1 cellular context compared by ENCODE assay signal in the genomic region with DNA sequence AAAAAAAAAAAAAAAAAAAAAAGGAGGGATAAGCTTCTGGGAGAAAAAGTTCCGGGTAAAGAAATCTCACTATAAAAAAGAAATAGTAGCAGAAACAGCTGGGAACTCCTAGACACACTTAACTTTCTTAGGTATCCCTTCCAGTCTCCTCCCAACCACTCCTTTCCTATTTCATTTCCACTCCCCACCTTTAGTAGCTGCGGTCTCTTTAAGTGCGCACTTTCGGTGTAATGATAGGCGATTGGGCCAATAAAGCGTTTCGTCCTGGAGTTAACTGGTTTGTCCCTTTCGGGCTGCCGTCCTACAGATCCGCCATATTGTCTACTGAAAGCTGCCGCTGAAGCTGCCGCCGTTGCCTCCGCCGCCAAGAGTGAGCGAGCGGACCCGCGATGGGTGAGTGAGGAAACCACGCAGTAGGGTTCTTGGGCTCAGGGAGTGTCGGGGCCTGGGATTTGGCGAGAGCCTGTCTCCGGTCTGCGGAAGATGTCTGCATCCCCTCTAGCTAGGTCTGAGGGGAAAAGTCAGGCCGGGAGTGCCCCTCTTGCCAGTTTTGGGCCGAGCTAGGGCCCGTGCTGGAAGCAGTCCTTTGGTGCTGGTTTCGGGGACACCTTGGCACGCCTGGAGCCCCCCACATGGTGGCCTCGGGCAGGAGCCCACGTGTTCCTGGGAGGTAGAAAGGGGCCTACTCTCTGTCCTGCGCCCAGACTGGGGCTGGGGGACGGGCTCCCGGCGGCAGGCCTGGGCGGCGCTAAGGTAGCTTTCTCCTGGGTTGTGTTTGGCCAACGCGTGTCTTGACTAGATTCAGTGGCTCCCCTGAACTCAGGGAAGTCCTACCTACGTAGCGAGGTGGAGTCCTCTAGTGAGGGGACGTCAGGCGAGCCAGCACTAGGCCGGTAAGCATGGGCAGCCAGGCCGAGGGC.
TF ChIP-seq lines count a peak whose summit lies in the region.

A gene (plus strand): TSS at position 315 of the 920 bp plus-strand sequence. CDS start 75 bp downstream, at position 390.

TF ChIP-seq in K562, 482 proteins besides CTCF, POLR2A, EP300 and RAD21 (continued from another document and continues in another):
- TF ChIP-seq, protein P1, sequence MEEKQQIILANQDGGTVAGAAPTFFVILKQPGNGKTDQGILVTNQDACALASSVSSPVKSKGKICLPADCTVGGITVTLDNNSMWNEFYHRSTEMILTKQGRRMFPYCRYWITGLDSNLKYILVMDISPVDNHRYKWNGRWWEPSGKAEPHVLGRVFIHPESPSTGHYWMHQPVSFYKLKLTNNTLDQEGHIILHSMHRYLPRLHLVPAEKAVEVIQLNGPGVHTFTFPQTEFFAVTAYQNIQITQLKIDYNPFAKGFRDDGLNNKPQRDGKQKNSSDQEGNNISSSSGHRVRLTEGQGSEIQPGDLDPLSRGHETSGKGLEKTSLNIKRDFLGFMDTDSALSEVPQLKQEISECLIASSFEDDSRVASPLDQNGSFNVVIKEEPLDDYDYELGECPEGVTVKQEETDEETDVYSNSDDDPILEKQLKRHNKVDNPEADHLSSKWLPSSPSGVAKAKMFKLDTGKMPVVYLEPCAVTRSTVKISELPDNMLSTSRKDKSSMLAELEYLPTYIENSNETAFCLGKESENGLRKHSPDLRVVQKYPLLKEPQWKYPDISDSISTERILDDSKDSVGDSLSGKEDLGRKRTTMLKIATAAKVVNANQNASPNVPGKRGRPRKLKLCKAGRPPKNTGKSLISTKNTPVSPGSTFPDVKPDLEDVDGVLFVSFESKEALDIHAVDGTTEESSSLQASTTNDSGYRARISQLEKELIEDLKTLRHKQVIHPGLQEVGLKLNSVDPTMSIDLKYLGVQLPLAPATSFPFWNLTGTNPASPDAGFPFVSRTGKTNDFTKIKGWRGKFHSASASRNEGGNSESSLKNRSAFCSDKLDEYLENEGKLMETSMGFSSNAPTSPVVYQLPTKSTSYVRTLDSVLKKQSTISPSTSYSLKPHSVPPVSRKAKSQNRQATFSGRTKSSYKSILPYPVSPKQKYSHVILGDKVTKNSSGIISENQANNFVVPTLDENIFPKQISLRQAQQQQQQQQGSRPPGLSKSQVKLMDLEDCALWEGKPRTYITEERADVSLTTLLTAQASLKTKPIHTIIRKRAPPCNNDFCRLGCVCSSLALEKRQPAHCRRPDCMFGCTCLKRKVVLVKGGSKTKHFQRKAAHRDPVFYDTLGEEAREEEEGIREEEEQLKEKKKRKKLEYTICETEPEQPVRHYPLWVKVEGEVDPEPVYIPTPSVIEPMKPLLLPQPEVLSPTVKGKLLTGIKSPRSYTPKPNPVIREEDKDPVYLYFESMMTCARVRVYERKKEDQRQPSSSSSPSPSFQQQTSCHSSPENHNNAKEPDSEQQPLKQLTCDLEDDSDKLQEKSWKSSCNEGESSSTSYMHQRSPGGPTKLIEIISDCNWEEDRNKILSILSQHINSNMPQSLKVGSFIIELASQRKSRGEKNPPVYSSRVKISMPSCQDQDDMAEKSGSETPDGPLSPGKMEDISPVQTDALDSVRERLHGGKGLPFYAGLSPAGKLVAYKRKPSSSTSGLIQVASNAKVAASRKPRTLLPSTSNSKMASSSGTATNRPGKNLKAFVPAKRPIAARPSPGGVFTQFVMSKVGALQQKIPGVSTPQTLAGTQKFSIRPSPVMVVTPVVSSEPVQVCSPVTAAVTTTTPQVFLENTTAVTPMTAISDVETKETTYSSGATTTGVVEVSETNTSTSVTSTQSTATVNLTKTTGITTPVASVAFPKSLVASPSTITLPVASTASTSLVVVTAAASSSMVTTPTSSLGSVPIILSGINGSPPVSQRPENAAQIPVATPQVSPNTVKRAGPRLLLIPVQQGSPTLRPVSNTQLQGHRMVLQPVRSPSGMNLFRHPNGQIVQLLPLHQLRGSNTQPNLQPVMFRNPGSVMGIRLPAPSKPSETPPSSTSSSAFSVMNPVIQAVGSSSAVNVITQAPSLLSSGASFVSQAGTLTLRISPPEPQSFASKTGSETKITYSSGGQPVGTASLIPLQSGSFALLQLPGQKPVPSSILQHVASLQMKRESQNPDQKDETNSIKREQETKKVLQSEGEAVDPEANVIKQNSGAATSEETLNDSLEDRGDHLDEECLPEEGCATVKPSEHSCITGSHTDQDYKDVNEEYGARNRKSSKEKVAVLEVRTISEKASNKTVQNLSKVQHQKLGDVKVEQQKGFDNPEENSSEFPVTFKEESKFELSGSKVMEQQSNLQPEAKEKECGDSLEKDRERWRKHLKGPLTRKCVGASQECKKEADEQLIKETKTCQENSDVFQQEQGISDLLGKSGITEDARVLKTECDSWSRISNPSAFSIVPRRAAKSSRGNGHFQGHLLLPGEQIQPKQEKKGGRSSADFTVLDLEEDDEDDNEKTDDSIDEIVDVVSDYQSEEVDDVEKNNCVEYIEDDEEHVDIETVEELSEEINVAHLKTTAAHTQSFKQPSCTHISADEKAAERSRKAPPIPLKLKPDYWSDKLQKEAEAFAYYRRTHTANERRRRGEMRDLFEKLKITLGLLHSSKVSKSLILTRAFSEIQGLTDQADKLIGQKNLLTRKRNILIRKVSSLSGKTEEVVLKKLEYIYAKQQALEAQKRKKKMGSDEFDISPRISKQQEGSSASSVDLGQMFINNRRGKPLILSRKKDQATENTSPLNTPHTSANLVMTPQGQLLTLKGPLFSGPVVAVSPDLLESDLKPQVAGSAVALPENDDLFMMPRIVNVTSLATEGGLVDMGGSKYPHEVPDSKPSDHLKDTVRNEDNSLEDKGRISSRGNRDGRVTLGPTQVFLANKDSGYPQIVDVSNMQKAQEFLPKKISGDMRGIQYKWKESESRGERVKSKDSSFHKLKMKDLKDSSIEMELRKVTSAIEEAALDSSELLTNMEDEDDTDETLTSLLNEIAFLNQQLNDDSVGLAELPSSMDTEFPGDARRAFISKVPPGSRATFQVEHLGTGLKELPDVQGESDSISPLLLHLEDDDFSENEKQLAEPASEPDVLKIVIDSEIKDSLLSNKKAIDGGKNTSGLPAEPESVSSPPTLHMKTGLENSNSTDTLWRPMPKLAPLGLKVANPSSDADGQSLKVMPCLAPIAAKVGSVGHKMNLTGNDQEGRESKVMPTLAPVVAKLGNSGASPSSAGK (IDR thresholded peaks at IDR 0.05): peak; percentile 56; the same call in 1 of the 2 replicates
- TF ChIP-seq SIRT6 (IDR thresholded peaks at IDR 0.05; ENCODE audit: low read depth, low read length) (no peak), RHOXF2B (CRISPR knock-in tag; conservative IDR thresholded peaks at IDR 0.05) (no peak), DPF2 (IDR thresholded peaks at IDR 0.05) (0 out of 2 replicates have a peak, but pooled peaks have one; percentile 11), NR1H2 (CRISPR knock-in tag; IDR thresholded peaks at IDR 0.05) (peak; percentile 47; the same call in 1 of the 2 replicates), ZC3H8 (IDR thresholded peaks at IDR 0.05) (no peak), CXXC5 (CRISPR knock-in tag; IDR thresholded peaks at IDR 0.05) (peak; percentile 87), MYC (IDR thresholded peaks at IDR 0.05; ENCODE audit: low read depth, low read length) (peak; percentile 8; the same call in 1 of the 2 replicates), MYC (CRISPR knock-in tag; IDR thresholded peaks at IDR 0.05; ENCODE audit: borderline replicate concordance, low read depth) (peak; percentile 73; the same call in 1 of the 2 replicates), ZNF77 (CRISPR knock-in tag; IDR thresholded peaks at IDR 0.05) (no peak), PHB (CRISPR knock-in tag; IDR thresholded peaks at IDR 0.05) (no peak), ZSCAN29 (IDR thresholded peaks at IDR 0.05) (no peak), NR3C1 (CRISPR knock-in tag; IDR thresholded peaks at IDR 0.05) (no peak), SMARCA4 (IDR thresholded peaks at IDR 0.05) (no peak; the same call in 1 of the 2 replicates), ZNF316 (IDR thresholded peaks at IDR 0.05) (no peak), CBX3 (IDR thresholded peaks at IDR 0.05; ENCODE audit: borderline replicate concordance in 1 of 2, low read length in 2 of 2) (peak in 1 of 2 experiments; percentile 79; a peak in 2 of 3 replicates), RBM22 (IDR thresholded peaks at IDR 0.05; ENCODE audit: low read depth, low read length, poor library complexity, severe bottlenecking) (peak; percentile 25), TCF7L2 (IDR thresholded peaks at IDR 0.05; ENCODE audit: low read depth, low read length) (0 out of 2 replicates have a peak, but pooled peaks have one; percentile 26), ETV5 (CRISPR knock-in tag; IDR thresholded peaks at IDR 0.05; ENCODE audit: low read depth) (peak; percentile 73), ZNF23 (CRISPR knock-in tag; IDR thresholded peaks at IDR 0.05) (no peak), ZNF830 (CRISPR knock-in tag; IDR thresholded peaks at IDR 0.05) (0 out of 2 replicates have a peak, but pooled peaks have one; percentile 23), DMBX1 (CRISPR knock-in tag; IDR thresholded peaks at IDR 0.05; ENCODE audit: borderline replicate concordance) (peak; percentile 61; the same call in 1 of the 2 replicates), FOXA3 (CRISPR knock-in tag; conservative IDR thresholded peaks at IDR 0.05 in 1 of 2, IDR thresholded peaks at IDR 0.05 in 1 of 2) (peak in 1 of 2 experiments; percentile 6; a peak in 1 of 4 replicates), KLF16 (IDR thresholded peaks at IDR 0.05) (peak; percentile 80), EGR1 (conservative IDR thresholded peaks at IDR 0.05) (no peak), SMAD3 (CRISPR knock-in tag; conservative IDR thresholded peaks at IDR 0.05) (no peak)
- TF ChIP-seq, protein P2, sequence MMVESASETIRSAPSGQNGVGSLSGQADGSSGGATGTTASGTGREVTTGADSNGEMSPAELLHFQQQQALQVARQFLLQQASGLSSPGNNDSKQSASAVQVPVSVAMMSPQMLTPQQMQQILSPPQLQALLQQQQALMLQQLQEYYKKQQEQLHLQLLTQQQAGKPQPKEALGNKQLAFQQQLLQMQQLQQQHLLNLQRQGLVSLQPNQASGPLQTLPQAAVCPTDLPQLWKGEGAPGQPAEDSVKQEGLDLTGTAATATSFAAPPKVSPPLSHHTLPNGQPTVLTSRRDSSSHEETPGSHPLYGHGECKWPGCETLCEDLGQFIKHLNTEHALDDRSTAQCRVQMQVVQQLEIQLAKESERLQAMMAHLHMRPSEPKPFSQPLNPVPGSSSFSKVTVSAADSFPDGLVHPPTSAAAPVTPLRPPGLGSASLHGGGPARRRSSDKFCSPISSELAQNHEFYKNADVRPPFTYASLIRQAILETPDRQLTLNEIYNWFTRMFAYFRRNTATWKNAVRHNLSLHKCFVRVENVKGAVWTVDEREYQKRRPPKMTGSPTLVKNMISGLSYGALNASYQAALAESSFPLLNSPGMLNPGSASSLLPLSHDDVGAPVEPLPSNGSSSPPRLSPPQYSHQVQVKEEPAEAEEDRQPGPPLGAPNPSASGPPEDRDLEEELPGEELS (CRISPR knock-in tag; IDR thresholded peaks at IDR 0.05; ENCODE audit: borderline replicate concordance): peak; percentile 91
- TF ChIP-seq, protein P3, sequence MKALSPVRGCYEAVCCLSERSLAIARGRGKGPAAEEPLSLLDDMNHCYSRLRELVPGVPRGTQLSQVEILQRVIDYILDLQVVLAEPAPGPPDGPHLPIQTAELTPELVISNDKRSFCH (CRISPR knock-in tag; IDR thresholded peaks at IDR 0.05): no peak
- TF ChIP-seq, protein P3 (tag; IDR thresholded peaks at IDR 0.05): peak; percentile 61; the same call in 1 of the 2 replicates
- TF ChIP-seq, protein P4, sequence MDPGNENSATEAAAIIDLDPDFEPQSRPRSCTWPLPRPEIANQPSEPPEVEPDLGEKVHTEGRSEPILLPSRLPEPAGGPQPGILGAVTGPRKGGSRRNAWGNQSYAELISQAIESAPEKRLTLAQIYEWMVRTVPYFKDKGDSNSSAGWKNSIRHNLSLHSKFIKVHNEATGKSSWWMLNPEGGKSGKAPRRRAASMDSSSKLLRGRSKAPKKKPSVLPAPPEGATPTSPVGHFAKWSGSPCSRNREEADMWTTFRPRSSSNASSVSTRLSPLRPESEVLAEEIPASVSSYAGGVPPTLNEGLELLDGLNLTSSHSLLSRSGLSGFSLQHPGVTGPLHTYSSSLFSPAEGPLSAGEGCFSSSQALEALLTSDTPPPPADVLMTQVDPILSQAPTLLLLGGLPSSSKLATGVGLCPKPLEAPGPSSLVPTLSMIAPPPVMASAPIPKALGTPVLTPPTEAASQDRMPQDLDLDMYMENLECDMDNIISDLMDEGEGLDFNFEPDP (CRISPR knock-in tag; IDR thresholded peaks at IDR 0.05): no peak
- TF ChIP-seq, protein P5, sequence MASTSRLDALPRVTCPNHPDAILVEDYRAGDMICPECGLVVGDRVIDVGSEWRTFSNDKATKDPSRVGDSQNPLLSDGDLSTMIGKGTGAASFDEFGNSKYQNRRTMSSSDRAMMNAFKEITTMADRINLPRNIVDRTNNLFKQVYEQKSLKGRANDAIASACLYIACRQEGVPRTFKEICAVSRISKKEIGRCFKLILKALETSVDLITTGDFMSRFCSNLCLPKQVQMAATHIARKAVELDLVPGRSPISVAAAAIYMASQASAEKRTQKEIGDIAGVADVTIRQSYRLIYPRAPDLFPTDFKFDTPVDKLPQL (IDR thresholded peaks at IDR 0.05; ENCODE audit: extremely low read depth, insufficient read length): no peak
- TF ChIP-seq, protein P6, sequence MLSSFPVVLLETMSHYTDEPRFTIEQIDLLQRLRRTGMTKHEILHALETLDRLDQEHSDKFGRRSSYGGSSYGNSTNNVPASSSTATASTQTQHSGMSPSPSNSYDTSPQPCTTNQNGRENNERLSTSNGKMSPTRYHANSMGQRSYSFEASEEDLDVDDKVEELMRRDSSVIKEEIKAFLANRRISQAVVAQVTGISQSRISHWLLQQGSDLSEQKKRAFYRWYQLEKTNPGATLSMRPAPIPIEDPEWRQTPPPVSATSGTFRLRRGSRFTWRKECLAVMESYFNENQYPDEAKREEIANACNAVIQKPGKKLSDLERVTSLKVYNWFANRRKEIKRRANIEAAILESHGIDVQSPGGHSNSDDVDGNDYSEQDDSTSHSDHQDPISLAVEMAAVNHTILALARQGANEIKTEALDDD (IDR thresholded peaks at IDR 0.05): no peak
